19 cellular contexts compared by ENCODE assay signal in the genomic region with DNA sequence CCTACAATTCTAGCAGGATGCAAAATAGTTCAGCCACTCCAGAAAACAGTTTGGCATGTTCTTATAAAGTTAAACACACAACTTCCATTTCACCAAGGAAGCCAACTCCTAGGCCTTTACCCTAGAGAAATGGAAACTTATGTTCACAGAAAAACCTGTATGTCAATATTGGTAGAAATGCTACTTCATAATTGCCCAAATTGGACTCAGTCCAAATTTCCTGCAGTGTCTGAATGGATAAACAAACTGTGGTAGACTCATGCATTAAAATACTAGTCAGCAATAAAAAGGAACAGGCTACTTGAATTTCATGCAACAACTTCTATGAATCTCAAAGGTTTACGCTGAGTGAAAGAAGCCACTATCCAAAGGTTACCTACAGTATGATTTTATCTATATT.
"Had no signal": no experiment of that assay in that cellular context is flagged by ENCODE, and none has a peak within 500 bp of the region (broad histone marks: within the 10 kb centered on the region; RNA-seq: fewer than 3 reads in every experiment).

No MANE protein-coding gene starts in this region.

- H3K27ac ChIP-seq: adrenal gland had no signal

- DNase-seq: activated CD4-positive, alpha-beta T cell treated with anti-CD3 and anti-CD28 coated beads for 48 hours; activated CD4-positive, alpha-beta T cell treated with anti-CD3 and anti-CD28 coated beads, Interleukin-2, amount 50 U/mL, for 4 hours; activated CD4-positive, CD25-positive, alpha-beta regulatory T cell treated with anti-CD3 and anti-CD28 coated beads, Interleukin-2, amount 50 U/mL, for 72 hours; activated CD8-positive, alpha-beta memory T cell treated with anti-CD3 and anti-CD28 coated beads, Interleukin-2, amount 50 U/mL, for 48 hours; activated CD8-positive, alpha-beta T cell treated with anti-CD3 and anti-CD28 coated beads, Interleukin-2, amount 10 ng/mL, durations not matched to agents 7 days and 5 days; activated naive CD4-positive, alpha-beta T cell treated with anti-CD3 and anti-CD28 coated beads, Interleukin-2, amount 50 U/mL, for 16 hours; activated naive CD8-positive, alpha-beta T cell treated with anti-CD3 and anti-CD28 coated beads, Interleukin-2, amount 10 ng/mL, durations not matched to agents 7 days and 5 days; activated T-cell treated with anti-CD3 and anti-CD28 coated beads, Interleukin-2, amount 50 U/mL, for 1 hour; adrenal gland; anterior cingulate cortex; cerebellar nuclear complex; Karpas-422; NCI-H1417 treated with DMSO at 0.1 percent for 48 hours; NCI-H1694; NCI-H446 treated with DMSO at 0.1 percent for 48 hours; NCI-H524 treated with DMSO at 0.1 percent for 48 hours; SIG-M5; T-helper 17 cell; T-helper 9 cell had no signal
